ENCODE assay signal across 24 cellular contexts in genomic region chr16:28089992-28090365, GRCh38. TPM values are rescaled to one million over a fixed set of nuclear protein-coding genes. Genes with fewer than 3 reads are reported as not detected.
DNase-seq lines count a peak whose midpoint lies in the region; ATAC-seq and TF ChIP-seq lines count a peak whose summit lies in the region.
"Had no signal": no experiment of that assay in that cellular context is flagged by ENCODE, and none has a peak within 500 bp of the region (broad histone marks: within the 10 kb centered on the region; RNA-seq: fewer than 3 reads in every experiment).

No MANE protein-coding gene starts in this region.

- POLR2A ChIA-PET in IMR-90 (lab: Charles Lee; ENCODE audit: unreplicated experiment), result no interaction called here
- POLR2A ChIA-PET in OCI-LY7 (lab: Charles Lee), result no interaction called here

- H3K27me3 Mint-ChIP-seq in activated naive CD8-positive, alpha-beta T cell treated with anti-CD3 and anti-CD28 coated beads for 36 hours, result no peaks in the 10 kb centered on the region
- no peaks in the 10 kb centered on the region for H3K27me3 Mint-ChIP-seq in activated naive CD8-positive, alpha-beta T cell treated with anti-CD3 and anti-CD28 coated beads, Interleukin-2, amount 50 U/mL, for 24 hours
- no peaks in the 10 kb centered on the region for H3K27me3 Mint-ChIP-seq in stimulated activated naive B cell treated with anti-CD40 and anti-IgM and Interleukin-4, amounts not matched to agents 10 μg/mL and 1 μg/mL and 100 μg/mL, for 72 hours
- H3K27me3 Mint-ChIP-seq: CD4-positive, CD25-positive, alpha-beta regulatory T cell; progenitor cell of endocrine pancreas had no signal

- H3K27ac ChIP-seq in IMR-90 (ENCODE audit: insufficient read depth, low read length), result no peak overlapping the region
- no peak overlapping the region for H3K27ac ChIP-seq in esophagus squamous epithelium
- no peak overlapping the region for H3K27ac ChIP-seq in OCI-LY7 (ENCODE audit: low read depth, low read length, poor library complexity, severe bottlenecking)
- H3K27ac ChIP-seq: left ventricle myocardium inferior, thyroid gland had no signal

- H3K23ac ChIP-seq in IMR-90 (ENCODE audit: low read depth, low read length), result no peak overlapping the region

- TF ChIP-seq POLR2A in IMR-90 (IDR thresholded peaks at IDR 0.05; ENCODE audit: low read depth, low read length) (no peak), esophagus squamous epithelium (IDR thresholded peaks at IDR 0.05) (no peak)

- H3K36me3 ChIP-seq in IMR-90 (ENCODE audit: control insufficient read depth, insufficient read depth, low read length) (peaks cover 5% of the 10 kb centered on the region), esophagus squamous epithelium (no peaks in the 10 kb centered on the region), OCI-LY7 (ENCODE audit: insufficient read depth, low read length) (no peaks in the 10 kb centered on the region)
- H3K36me3 ChIP-seq: left ventricle myocardium inferior, thyroid gland had no signal

- no peak overlapping the region for H4K8ac ChIP-seq in IMR-90 (ENCODE audit: low read depth in 2 of 2, low read length in 2 of 2)

- no peak overlapping the region for H3K9ac ChIP-seq in IMR-90 (ENCODE audit: low read depth, low read length)

- no peaks in the 10 kb centered on the region for H3K9me2 ChIP-seq in OCI-LY7 (ENCODE audit: insufficient read depth, low read length)

- H3K9me1 ChIP-seq in IMR-90 (ENCODE audit: insufficient read depth, low read length), result peaks cover 15% of the 10 kb centered on the region

- TF ChIP-seq CTCF in IMR-90 (conservative IDR thresholded peaks at IDR 0.05; ENCODE audit: low read depth, low read length), result no peak
- no peak for TF ChIP-seq CTCF in esophagus squamous epithelium (IDR thresholded peaks at IDR 0.05)
- no peak for TF ChIP-seq CTCF in OCI-LY7 (conservative IDR thresholded peaks at IDR 0.05; ENCODE audit: low read length)

- H2BK15ac ChIP-seq in IMR-90 (ENCODE audit: low read depth, low read length), result no peak overlapping the region

- H2AK5ac ChIP-seq in IMR-90 (ENCODE audit: low read depth, low read length), result no peak overlapping the region

- peak overlapping the region; percentile 90 for H2BK5ac ChIP-seq in IMR-90 (ENCODE audit: low read depth, low read length, poor library complexity, severe bottlenecking)

- no peak overlapping the region for H4K91ac ChIP-seq in IMR-90 (ENCODE audit: insufficient read depth, low read depth, low read length)

- peak overlapping the region; percentile 11 for H3K27ac Mint-ChIP-seq in activated naive CD8-positive, alpha-beta T cell treated with anti-CD3 and anti-CD28 coated beads for 36 hours
- H3K27ac Mint-ChIP-seq in activated naive CD8-positive, alpha-beta T cell treated with anti-CD3 and anti-CD28 coated beads, Interleukin-2, amount 50 U/mL, for 24 hours, result no peak overlapping the region
- H3K27ac Mint-ChIP-seq in stimulated activated naive B cell treated with anti-CD40 and anti-IgM and Interleukin-4, amounts not matched to agents 10 μg/mL and 1 μg/mL and 100 μg/mL, for 72 hours, result peak overlapping the region; percentile 79
- H3K27ac Mint-ChIP-seq: mesothelial cell of epicardium, progenitor cell of endocrine pancreas had no signal

- no peak overlapping the region for H3K4me3 Mint-ChIP-seq in activated naive CD8-positive, alpha-beta T cell treated with anti-CD3 and anti-CD28 coated beads for 36 hours
- H3K4me3 Mint-ChIP-seq in activated naive CD8-positive, alpha-beta T cell treated with anti-CD3 and anti-CD28 coated beads, Interleukin-2, amount 50 U/mL, for 24 hours, result no peak overlapping the region
- H3K4me3 Mint-ChIP-seq in stimulated activated naive B cell treated with anti-CD40 and anti-IgM and Interleukin-4, amounts not matched to agents 10 μg/mL and 1 μg/mL and 100 μg/mL, for 72 hours, result peak overlapping the region in 1 of 2 donors; percentile 0
- H3K4me3 Mint-ChIP-seq: mesothelial cell of epicardium had no signal

- H4K5ac ChIP-seq in IMR-90 (ENCODE audit: low read depth, low read length), result no peak overlapping the region

- BruUV-seq in IMR-90 (replicated peaks; lab: Mats Ljungman, UMichigan) (no TSS peak), OCI-LY7 (replicated peaks; lab: Mats Ljungman, UMichigan) (no TSS peak)

- no peak for ATAC-seq in activated naive CD8-positive, alpha-beta T cell treated with anti-CD3 and anti-CD28 coated beads, Interleukin-2, amount 50 U/mL, for 24 hours
- no peak for ATAC-seq in IMR-90 (ENCODE audit: low read depth)
- no peak for ATAC-seq in stimulated activated naive B cell treated with anti-CD40 and anti-IgM and Interleukin-4, amounts not matched to agents 10 μg/mL and 1 μg/mL and 100 μg/mL, for 72 hours (replicated peaks)
- ATAC-seq: HCT116 had no signal

- no peak overlapping the region for H2BK20ac ChIP-seq in IMR-90 (ENCODE audit: low read depth, low read length)

- no peak overlapping the region for H3K18ac ChIP-seq in IMR-90 (ENCODE audit: low read depth, low read length)

- H3K9me3 Mint-ChIP-seq in activated naive CD8-positive, alpha-beta T cell treated with anti-CD3 and anti-CD28 coated beads for 36 hours, result peaks cover 2% of the 10 kb centered on the region
- no peaks in the 10 kb centered on the region for H3K9me3 Mint-ChIP-seq in activated naive CD8-positive, alpha-beta T cell treated with anti-CD3 and anti-CD28 coated beads, Interleukin-2, amount 50 U/mL, for 24 hours
- H3K9me3 Mint-ChIP-seq in stimulated activated naive B cell treated with anti-CD40 and anti-IgM and Interleukin-4, amounts not matched to agents 10 μg/mL and 1 μg/mL and 100 μg/mL, for 72 hours, result peaks cover 0 to 2% of the 10 kb centered on the region in 2 donors
- H3K9me3 Mint-ChIP-seq: CD4-positive, CD25-positive, alpha-beta regulatory T cell; mesothelial cell of epicardium had no signal

- CTCF ChIA-PET in IMR-90 (lab: Yijun Ruan, JAX), result no interaction called here
- CTCF ChIA-PET in OCI-LY7 (lab: Charles Lee; ENCODE audit: unreplicated experiment), result interaction anchor here (0.6 kb wide), 1 partner anchor 102 kb away, joined by 8 read pairs; no protein-coding TSS in a partner anchor

- WGBS in IMR-90 (ENCODE audit: extremely low coverage in 2 of 2, insufficient read length in 1 of 2), 2 experiments, result no CpG with 5 or more reads among the region's 7 CpGs
- 89 to 91% methylated on average over 6 to 7 of the region's 7 CpGs for WGBS in esophagus squamous epithelium, 2 donors

- no peak overlapping the region for H2BK120ac ChIP-seq in IMR-90 (ENCODE audit: low read depth, low read length)

- peaks cover 0 to 22% of the 10 kb centered on the region in 2 experiments; a peak in 2 of 4 replicates for H3K79me1 ChIP-seq in IMR-90 (ENCODE audit: low read depth in 1 of 2, low read length in 2 of 2)

- no peaks in the 10 kb centered on the region for H3K36me3 Mint-ChIP-seq in activated naive CD8-positive, alpha-beta T cell treated with anti-CD3 and anti-CD28 coated beads for 36 hours
- H3K36me3 Mint-ChIP-seq in activated naive CD8-positive, alpha-beta T cell treated with anti-CD3 and anti-CD28 coated beads, Interleukin-2, amount 50 U/mL, for 24 hours (ENCODE audit: low read depth), result no peaks in the 10 kb centered on the region
- H3K36me3 Mint-ChIP-seq in stimulated activated naive B cell treated with anti-CD40 and anti-IgM and Interleukin-4, amounts not matched to agents 10 μg/mL and 1 μg/mL and 100 μg/mL, for 72 hours, result peaks cover 14 to 23% of the 10 kb centered on the region in 2 donors
- H3K36me3 Mint-ChIP-seq: CD4-positive, CD25-positive, alpha-beta regulatory T cell; mesothelial cell of epicardium had no signal

- in situ Hi-C loops in IMR-90 (cut with MboI; ENCODE audit: low sequenced_read_pairs), result no loop called here

- TF ChIP-seq RAD21 in IMR-90 (IDR thresholded peaks at IDR 0.05; ENCODE audit: low read length), result no peak

- H3K4me2 ChIP-seq in IMR-90 (ENCODE audit: low read depth, low read length) (no peak overlapping the region), OCI-LY7 (ENCODE audit: low read length) (no peak overlapping the region)

- H3K9me3 ChIP-seq in IMR-90 (ENCODE audit: control insufficient read depth, insufficient read depth, low read length) (no peaks in the 10 kb centered on the region), esophagus squamous epithelium (no peaks in the 10 kb centered on the region), OCI-LY7 (ENCODE audit: low read length) (no peaks in the 10 kb centered on the region)
- H3K9me3 ChIP-seq: left ventricle myocardium inferior, thyroid gland had no signal

- H4K20me1 ChIP-seq in IMR-90 (ENCODE audit: insufficient read depth, low read length) (peaks cover 20% of the 10 kb centered on the region), OCI-LY7 (ENCODE audit: insufficient read depth, low read length) (no peaks in the 10 kb centered on the region)

- no peaks in the 10 kb centered on the region for H3K79me2 ChIP-seq in OCI-LY7 (ENCODE audit: insufficient read depth, low read depth, low read length)

- H3K56ac ChIP-seq in IMR-90 (ENCODE audit: extremely low read depth, insufficient read depth, low read length), result no peak overlapping the region

- H3K4me3 ChIP-seq in IMR-90 (ENCODE audit: insufficient read depth, low read depth, low read length), result no peak overlapping the region
- H3K4me3 ChIP-seq in esophagus squamous epithelium, result no peak overlapping the region
- no peak overlapping the region for H3K4me3 ChIP-seq in OCI-LY7 (ENCODE audit: low read depth, low read length, poor library complexity, severe bottlenecking)
- H3K4me3 ChIP-seq: left ventricle myocardium inferior, thyroid gland had no signal

- no peak for DNase-seq in activated naive CD8-positive, alpha-beta T cell treated with anti-CD3 and anti-CD28 coated beads for 36 hours
- no peak for DNase-seq in activated naive CD8-positive, alpha-beta T cell treated with anti-CD3 and anti-CD28 coated beads, Interleukin-2, amount 50 U/mL, for 24 hours
- DNase-seq in IMR-90 (no peak), head of caudate nucleus (peak in 31 of 42 donors; percentile 12 to 87 (median 55)), esophagus squamous epithelium (lab: John Stamatoyannopoulos, UW) (no peak), OCI-LY7 (ENCODE audit: low spot score) (no peak)
- no peak for DNase-seq in stimulated activated naive B cell treated with anti-CD40 and anti-IgM and Interleukin-4, amounts not matched to agents 10 μg/mL and 1 μg/mL and 100 μg/mL, for 72 hours
- DNase-seq in stimulated activated CD4-positive, alpha-beta T cell treated with anti-CD3 and anti-CD28 coated beads, Interleukin-15, amount 100 ng/mL, for 24 hours, result no peak
- DNase-seq: activated CD4-positive, CD25-positive, alpha-beta regulatory T cell treated with anti-CD3 and anti-CD28 coated beads, Interleukin-2, amount 50 U/mL, for 72 hours; activated gamma-delta T cell treated with Interleukin-2 at 50 U/mL for 16 hours; CD4-positive, CD25-positive, alpha-beta regulatory T cell; effector CD8-positive, alpha-beta T cell; foreskin melanocyte; hippocampal formation; left ventricle myocardium inferior; NCI-H187 treated with DMSO at 0.1 percent for 48 hours; NCI-H2227 treated with DMSO at 0.1 percent for 48 hours; stimulated activated CD4-positive, alpha-beta T cell treated with anti-CD3 and anti-CD28 coated beads, Interleukin-1b, Interleukin-23, amount 100 ng/mL, for 48 hours; stimulated activated naive CD4-positive, alpha-beta T cell; thyroid gland had no signal

- peaks cover 6% of the 10 kb centered on the region for H3K4me1 ChIP-seq in IMR-90 (ENCODE audit: control insufficient read depth, insufficient read depth, low read length)
- peaks cover 0 to 33% (median 5%) of the 10 kb centered on the region in 3 donors for H3K4me1 ChIP-seq in esophagus squamous epithelium
- H3K4me1 ChIP-seq in OCI-LY7 (ENCODE audit: insufficient read depth, low read length, poor library complexity, severe bottlenecking), result no peaks in the 10 kb centered on the region
- H3K4me1 ChIP-seq: left ventricle myocardium inferior had no signal

- H2AFZ ChIP-seq in IMR-90 (replicated peaks; ENCODE audit: low read length, poor library complexity) (no peak overlapping the region), OCI-LY7 (ENCODE audit: low read length) (no peak overlapping the region)

- dilution Hi-C loops in IMR-90 (cut with HindIII; ENCODE audit: low sequenced_read_pairs, unreplicated experiment), result no loop called here

- no peak overlapping the region for H3K4ac ChIP-seq in IMR-90 (ENCODE audit: low read depth, low read length)

- no peak overlapping the region for H3K14ac ChIP-seq in IMR-90 (replicated peaks; ENCODE audit: low read depth, low read length)

- peaks cover 2% of the 10 kb centered on the region for H3K4me1 Mint-ChIP-seq in activated naive CD8-positive, alpha-beta T cell treated with anti-CD3 and anti-CD28 coated beads for 36 hours
- peaks cover 3% of the 10 kb centered on the region for H3K4me1 Mint-ChIP-seq in activated naive CD8-positive, alpha-beta T cell treated with anti-CD3 and anti-CD28 coated beads, Interleukin-2, amount 50 U/mL, for 24 hours
- H3K4me1 Mint-ChIP-seq in stimulated activated naive B cell treated with anti-CD40 and anti-IgM and Interleukin-4, amounts not matched to agents 10 μg/mL and 1 μg/mL and 100 μg/mL, for 72 hours, result peaks cover 9 to 10% of the 10 kb centered on the region in 2 donors

- H3K27me3 ChIP-seq in IMR-90 (ENCODE audit: control insufficient read depth, insufficient read depth, low read length) (no peaks in the 10 kb centered on the region), esophagus squamous epithelium (no peaks in the 10 kb centered on the region)
- H3K27me3 ChIP-seq: thyroid gland had no signal

- intact Hi-C loops in IMR-90 (cut with micrococcal nuclease) (no loop called here), head of caudate nucleus (cut with DNase I) (no loop called here), esophagus squamous epithelium (cut with DNase I) (no loop called here), OCI-LY7 (cut with micrococcal nuclease; ENCODE audit: unreplicated experiment) (no loop called here)

- no peak overlapping the region for H2AK9ac ChIP-seq in IMR-90 (replicated peaks; ENCODE audit: low read depth, low read length, poor library complexity)

RNA-seq across cellular contexts. Expression of gene GSG1L, which starts 26.5 kb away (rescaled TPM):
- not detected for total RNA-seq in activated naive CD8-positive, alpha-beta T cell treated with anti-CD3 and anti-CD28 coated beads for 36 hours
- total RNA-seq in IMR-90 (2012; rRNA removed) (not detected in 2 replicates), esophagus squamous epithelium (under 1 TPM in 2 of 4 donors, not detected in 2; under 0.01 to 0.21 TPM), OCI-LY7 (2022) (not detected in 2 replicates)
- polyA plus RNA-seq in IMR-90 (2012; rRNA removed), result not detected in 2 replicates
- not detected in 2 replicates for polyA plus RNA-seq in IMR-90 (2012; cell fraction: cytosol; rRNA removed)
- 0.05 TPM in 1 of 2 replicates, not detected in the other for polyA plus RNA-seq in IMR-90 (2012; cell fraction: nucleus; rRNA removed; ENCODE audit: low replicate concordance)
- total RNA-seq in OCI-LY7 (2014; rRNA removed; shearing (Covaris generic)), result not detected in 2 replicates
- total RNA-seq: CD4-positive, CD25-positive, alpha-beta regulatory T cell; HT1080; thyroid gland had no signal

Comparison
In these comparisons a context has a peak if more than half of its experiments do, and no peak if none do; other contexts are left out.
1. DNase-seq: peak in head of caudate nucleus (31 of 42); none in activated naive CD8-positive, alpha-beta T cell treated with anti-CD3 and anti-CD28 coated beads for 36 hours (single experiment), activated naive CD8-positive, alpha-beta T cell treated with anti-CD3 and anti-CD28 coated beads, Interleukin-2, amount 50 U/mL, for 24 hours (single experiment), IMR-90 (single experiment), stimulated activated naive B cell treated with anti-CD40 and anti-IgM and Interleukin-4, amounts not matched to agents 10 μg/mL and 1 μg/mL and 100 μg/mL, for 72 hours (single experiment), esophagus squamous epithelium (single experiment), stimulated activated CD4-positive, alpha-beta T cell treated with anti-CD3 and anti-CD28 coated beads, Interleukin-15, amount 100 ng/mL, for 24 hours (single experiment) and OCI-LY7 (single experiment).